33 cellular contexts compared by ENCODE assay signal in the genomic region with DNA sequence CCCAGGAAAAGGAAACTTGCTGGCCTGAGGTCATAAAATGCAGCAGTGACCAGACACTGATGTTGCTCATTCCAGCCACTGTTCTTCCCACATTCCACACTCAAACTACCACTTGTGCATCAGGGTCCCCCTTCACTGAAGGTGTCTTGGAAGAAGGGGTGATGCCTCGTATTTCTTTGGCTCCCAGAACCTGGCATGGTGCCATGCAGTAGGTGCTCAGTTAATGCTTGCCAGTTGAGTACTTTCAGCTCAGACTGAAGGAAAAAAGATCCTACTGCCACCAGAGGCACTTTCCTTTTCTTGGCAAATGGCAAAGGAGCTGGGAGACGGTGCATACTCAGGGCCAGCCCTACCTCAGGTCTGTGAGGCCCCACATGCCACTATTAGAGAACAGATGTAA.
"Had no signal": no experiment of that assay in that cellular context is flagged by ENCODE, and none has a peak within 500 bp of the region (broad histone marks: within the 10 kb centered on the region; RNA-seq: fewer than 3 reads in every experiment).

No MANE protein-coding gene starts in this region.

- H3K27me3 Mint-ChIP-seq: activated B cell treated with CpG ODN at 0.5 μM for 24 hours; activated CD8-positive, alpha-beta T cell treated with anti-CD3 and anti-CD28 coated beads for 36 hours; activated naive CD4-positive, alpha-beta T cell treated with anti-CD3 and anti-CD28 coated beads, Interleukin-2, amount 50 U/mL, for 24 hours; activated naive CD8-positive, alpha-beta T cell treated with anti-CD3 and anti-CD28 coated beads for 36 hours; activated naive CD8-positive, alpha-beta T cell treated with anti-CD3 and anti-CD28 coated beads, Interleukin-2, amount 50 U/mL, for 24 hours; T-helper 17 cell had no signal

- H3K36me3 ChIP-seq: adrenal gland, esophagus muscularis mucosa, gastrocnemius medialis, heart right ventricle, WERI-Rb-1 had no signal

- H3K9me3 ChIP-seq: adrenal gland, body of pancreas, esophagus muscularis mucosa, gastrocnemius medialis, heart right ventricle had no signal

- H3K4me1 Mint-ChIP-seq: activated naive CD4-positive, alpha-beta T cell treated with anti-CD3 and anti-CD28 coated beads, Interleukin-2, amount 50 U/mL, for 24 hours; T-helper 17 cell had no signal

- DNase-seq: activated B cell treated with CpG ODN at 0.5 μM for 24 hours; activated CD4-positive, alpha-beta T cell treated with anti-CD3 and anti-CD28 coated beads for 48 hours; activated CD4-positive, alpha-beta T cell treated with anti-CD3 and anti-CD28 coated beads, Interleukin-2, amount 50 U/mL, for 1 hour; activated CD4-positive, alpha-beta T cell treated with anti-CD3 and anti-CD28 coated beads, Interleukin-2, amount 50 U/mL, for 48 hours; activated CD8-positive, alpha-beta memory T cell treated with anti-CD3 and anti-CD28 coated beads for 24 hours; activated CD8-positive, alpha-beta T cell treated with anti-CD3 and anti-CD28 coated beads for 36 hours; activated effector memory CD4-positive, alpha-beta T cell treated with anti-CD3 and anti-CD28 coated beads, Interleukin-2, amount 50 U/mL, for 16 hours; activated naive CD4-positive, alpha-beta T cell treated with anti-CD3 and anti-CD28 coated beads for 36 hours; activated naive CD8-positive, alpha-beta T cell treated with anti-CD3 and anti-CD28 coated beads for 36 hours; activated naive CD8-positive, alpha-beta T cell treated with anti-CD3 and anti-CD28 coated beads, Interleukin-2, amount 50 U/mL, for 24 hours; activated T-cell treated with anti-CD3 and anti-CD28 coated beads, Interleukin-2, amount 50 U/mL, for 4 hours; adrenal gland; amygdala; aorta; body of pancreas; caudate nucleus; cortex of kidney; dermis blood vessel endothelial cell; effector CD4-positive, alpha-beta T cell; effector memory CD8-positive, alpha-beta T cell; erythroblast; foreskin keratinocyte; gastrocnemius medialis; heart right ventricle; T-helper 17 cell; T1000; WERI-Rb-1 had no signal

- FAIRE-seq: colon had no signal

- H3K27ac ChIP-seq: adrenal gland, body of pancreas, esophagus muscularis mucosa, foreskin keratinocyte, gastrocnemius medialis, heart right ventricle, WERI-Rb-1 had no signal

- H3K4me1 ChIP-seq: adrenal gland, body of pancreas, esophagus muscularis mucosa, foreskin keratinocyte, gastrocnemius medialis had no signal

- H3K27ac Mint-ChIP-seq: activated B cell treated with CpG ODN at 0.5 μM for 24 hours; activated CD8-positive, alpha-beta T cell treated with anti-CD3 and anti-CD28 coated beads for 36 hours; activated naive CD4-positive, alpha-beta T cell treated with anti-CD3 and anti-CD28 coated beads for 36 hours; activated naive CD4-positive, alpha-beta T cell treated with anti-CD3 and anti-CD28 coated beads, Interleukin-2, amount 50 U/mL, for 24 hours; activated naive CD8-positive, alpha-beta T cell treated with anti-CD3 and anti-CD28 coated beads for 36 hours; activated naive CD8-positive, alpha-beta T cell treated with anti-CD3 and anti-CD28 coated beads, Interleukin-2, amount 50 U/mL, for 24 hours; activated T-helper 1 cell treated with anti-CD3 and anti-CD28 coated beads, Interleukin-12 subunit alpha, Interleukin-12 subunit beta, Interleukin-2, Interleukin-4 antibody, amounts not matched to agents 30 ng/mL and 10 ng/mL and 1 ng/mL, durations not matched to agents 14 hours and 24 hours and 36 hours; activated T-helper 2 cell treated with anti-CD3 and anti-CD28 coated beads, Interferon-gamma antibody, Interleukin-2, Interleukin-4, amounts not matched to agents 10 μg/mL and 5 μg/mL and 100 μg/mL, durations not matched to agents 14 hours and 24 hours and 36 hours; effector memory CD8-positive, alpha-beta T cell; T-helper 17 cell; T-helper 2 cell treated with Interferon-gamma antibody and Interleukin-4, amounts not matched to agents 5 μg/mL and 100 μg/mL, for 36 hours had no signal

- H3K4me3 ChIP-seq: adrenal gland, body of pancreas, esophagus muscularis mucosa, gastrocnemius medialis, heart right ventricle had no signal

- ATAC-seq: activated CD8-positive, alpha-beta T cell treated with anti-CD3 and anti-CD28 coated beads for 36 hours; body of pancreas; effector memory CD8-positive, alpha-beta T cell; foreskin keratinocyte; gastrocnemius medialis; heart right ventricle; T-helper 17 cell had no signal

- H3K36me3 Mint-ChIP-seq: activated naive CD4-positive, alpha-beta T cell treated with anti-CD3 and anti-CD28 coated beads, Interleukin-2, amount 50 U/mL, for 24 hours; activated naive CD8-positive, alpha-beta T cell treated with anti-CD3 and anti-CD28 coated beads for 36 hours had no signal

- H3K9me3 Mint-ChIP-seq: activated B cell treated with CpG ODN at 0.5 μM for 24 hours; activated CD8-positive, alpha-beta T cell treated with anti-CD3 and anti-CD28 coated beads for 36 hours; activated naive CD4-positive, alpha-beta T cell treated with anti-CD3 and anti-CD28 coated beads for 36 hours; activated naive CD4-positive, alpha-beta T cell treated with anti-CD3 and anti-CD28 coated beads, Interleukin-2, amount 50 U/mL, for 24 hours; activated naive CD8-positive, alpha-beta T cell treated with anti-CD3 and anti-CD28 coated beads for 36 hours; activated naive CD8-positive, alpha-beta T cell treated with anti-CD3 and anti-CD28 coated beads, Interleukin-2, amount 50 U/mL, for 24 hours; activated T-cell treated with anti-CD3 and anti-CD28 coated beads, Interleukin-2, amount 50 U/mL, for 4 hours; activated T-helper 1 cell treated with anti-CD3 and anti-CD28 coated beads, Interleukin-12 subunit alpha, Interleukin-12 subunit beta, Interleukin-2, Interleukin-4 antibody, amounts not matched to agents 30 ng/mL and 10 ng/mL and 1 ng/mL, durations not matched to agents 14 hours and 24 hours and 36 hours; activated T-helper 2 cell treated with anti-CD3 and anti-CD28 coated beads, Interferon-gamma antibody, Interleukin-2, Interleukin-4, amounts not matched to agents 10 μg/mL and 5 μg/mL and 100 μg/mL, durations not matched to agents 14 hours and 24 hours and 36 hours; effector memory CD8-positive, alpha-beta T cell; T-helper 2 cell treated with Interferon-gamma antibody and Interleukin-4, amounts not matched to agents 5 μg/mL and 100 μg/mL, for 36 hours had no signal

- H3K4me3 Mint-ChIP-seq: activated B cell treated with CpG ODN at 0.5 μM for 24 hours; activated CD8-positive, alpha-beta T cell treated with anti-CD3 and anti-CD28 coated beads for 36 hours; activated naive CD4-positive, alpha-beta T cell treated with anti-CD3 and anti-CD28 coated beads for 36 hours; activated naive CD4-positive, alpha-beta T cell treated with anti-CD3 and anti-CD28 coated beads, Interleukin-2, amount 50 U/mL, for 24 hours; activated naive CD8-positive, alpha-beta T cell treated with anti-CD3 and anti-CD28 coated beads for 36 hours; activated naive CD8-positive, alpha-beta T cell treated with anti-CD3 and anti-CD28 coated beads, Interleukin-2, amount 50 U/mL, for 24 hours; activated T-cell treated with anti-CD3 and anti-CD28 coated beads, Interleukin-2, amount 50 U/mL, for 4 hours; activated T-helper 1 cell treated with anti-CD3 and anti-CD28 coated beads, Interleukin-12 subunit alpha, Interleukin-12 subunit beta, Interleukin-2, Interleukin-4 antibody, amounts not matched to agents 30 ng/mL and 10 ng/mL and 1 ng/mL, durations not matched to agents 14 hours and 24 hours and 36 hours; effector memory CD8-positive, alpha-beta T cell; T-helper 17 cell; T-helper 2 cell treated with Interferon-gamma antibody and Interleukin-4, amounts not matched to agents 5 μg/mL and 100 μg/mL, for 36 hours had no signal

- H3K27me3 ChIP-seq: adrenal gland, body of pancreas, esophagus muscularis mucosa, gastrocnemius medialis, heart right ventricle had no signal
